In the genomic region with DNA sequence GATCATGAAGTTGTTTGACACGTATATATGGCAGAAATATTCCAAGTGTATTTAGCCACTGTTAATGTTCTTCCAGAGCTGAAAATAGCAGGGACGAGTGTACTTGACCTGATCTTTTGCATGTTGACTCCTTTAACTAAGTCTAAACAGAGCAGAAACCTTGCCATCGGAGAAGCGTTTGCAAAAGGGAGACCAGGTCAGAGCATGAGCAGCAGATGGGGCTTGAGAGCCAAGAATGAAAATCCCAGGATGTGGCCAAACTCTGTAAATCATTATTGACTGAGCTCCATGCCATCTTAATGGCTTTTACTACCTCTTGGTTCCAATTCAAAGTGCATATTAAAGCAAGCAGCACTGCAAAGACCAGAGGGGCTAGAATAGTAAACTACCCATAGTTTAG, we compare ENCODE assay signal across 11 cellular contexts. TPM values are rescaled to one million over a fixed set of nuclear protein-coding genes. Genes with fewer than 3 reads are reported as not detected.
DNase-seq lines count a peak whose midpoint lies in the region; ATAC-seq and TF ChIP-seq lines count a peak whose summit lies in the region.
"Had no signal": no experiment of that assay in that cellular context is flagged by ENCODE, and none has a peak within 500 bp of the region (broad histone marks: within the 10 kb centered on the region; RNA-seq: fewer than 3 reads in every experiment).

No MANE protein-coding gene starts in this region.

- peaks cover 11% of the 10 kb centered on the region for H3K27me3 Mint-ChIP-seq in activated naive CD4-positive, alpha-beta T cell treated with anti-CD3 and anti-CD28 coated beads, Interleukin-2, amount 10 ng/mL, durations not matched to agents 7 days and 5 days

- CTCF ChIA-PET in activated naive CD4-positive, alpha-beta T cell treated with anti-CD3 and anti-CD28 coated beads, Interleukin-2, amount 10 ng/mL, durations not matched to agents 7 days and 5 days (lab: Charles Lee) = no interaction called here

- H3K27me3 ChIP-seq in right lobe of liver = no peaks in the 10 kb centered on the region

- DNase-seq in Ammon's horn (ENCODE audit: low spot score) = peak; percentile 5
- DNase-seq in HT1080 (ENCODE audit: low read depth) = peak; percentile 23
- DNase-seq in amniotic stem cell (lab: John Stamatoyannopoulos, UW) = peak; percentile 43
- peak in 1 of 3 donors; percentile 53 for DNase-seq in right lobe of liver
- DNase-seq in NCI-H1436 (lab: John Stamatoyannopoulos, UW) = no peak
- DNase-seq in central memory CD4-positive, alpha-beta T cell = no peak
- no peak for DNase-seq in activated naive CD4-positive, alpha-beta T cell treated with anti-CD3 and anti-CD28 coated beads, Interleukin-2, amount 10 ng/mL, durations not matched to agents 7 days and 5 days
- DNase-seq in substantia nigra (lab: John Stamatoyannopoulos, UW) = no peak
- DNase-seq: caudate nucleus had no signal

- intact Hi-C loops in right lobe of liver (cut with DNase I) = no loop called here

- H3K4me3 Mint-ChIP-seq in activated naive CD4-positive, alpha-beta T cell treated with anti-CD3 and anti-CD28 coated beads, Interleukin-2, amount 10 ng/mL, durations not matched to agents 7 days and 5 days = no peak overlapping the region
- H3K4me3 Mint-ChIP-seq: T-helper 1 cell treated with Interleukin-12 subunit alpha and Interleukin-12 subunit beta and Interleukin-4 antibody, amounts not matched to agents 30 μg/mL and 1 μg/mL, for 36 hours had no signal

- H3K36me3 ChIP-seq in right lobe of liver = no peaks in the 10 kb centered on the region

- no peak overlapping the region for H3K4me3 ChIP-seq in right lobe of liver

- H3K9me3 ChIP-seq in right lobe of liver = no peaks in the 10 kb centered on the region

- H3K27ac ChIP-seq in right lobe of liver = no peak overlapping the region
- no peak overlapping the region for H3K27ac ChIP-seq in substantia nigra (ENCODE audit: low read depth, low read length, poor library complexity, severe bottlenecking)

- no peaks in the 10 kb centered on the region for H3K4me1 Mint-ChIP-seq in activated naive CD4-positive, alpha-beta T cell treated with anti-CD3 and anti-CD28 coated beads, Interleukin-2, amount 10 ng/mL, durations not matched to agents 7 days and 5 days

- H3K4me1 ChIP-seq in right lobe of liver = peaks cover 0 to 7% (median 0%) of the 10 kb centered on the region in 4 donors

- no peaks in the 10 kb centered on the region for H3K36me3 Mint-ChIP-seq in activated naive CD4-positive, alpha-beta T cell treated with anti-CD3 and anti-CD28 coated beads, Interleukin-2, amount 10 ng/mL, durations not matched to agents 7 days and 5 days

- 12% methylated on average over 4 of the region's 4 CpGs for WGBS in right lobe of liver (ENCODE audit: insufficient coverage, low coverage, low lambda C conversion rate, missing lambda C conversion rate)

- H3K27ac Mint-ChIP-seq in activated naive CD4-positive, alpha-beta T cell treated with anti-CD3 and anti-CD28 coated beads, Interleukin-2, amount 10 ng/mL, durations not matched to agents 7 days and 5 days = no peak overlapping the region
- H3K27ac Mint-ChIP-seq: T-helper 1 cell treated with Interleukin-12 subunit alpha and Interleukin-12 subunit beta and Interleukin-4 antibody, amounts not matched to agents 30 μg/mL and 1 μg/mL, for 36 hours had no signal

- peak; percentile 78 to 94 (median 88) for ATAC-seq in right lobe of liver

- no peaks in the 10 kb centered on the region for H3K9me3 Mint-ChIP-seq in activated naive CD4-positive, alpha-beta T cell treated with anti-CD3 and anti-CD28 coated beads, Interleukin-2, amount 10 ng/mL, durations not matched to agents 7 days and 5 days
- H3K9me3 Mint-ChIP-seq: T-helper 1 cell treated with Interleukin-12 subunit alpha and Interleukin-12 subunit beta and Interleukin-4 antibody, amounts not matched to agents 30 μg/mL and 1 μg/mL, for 36 hours had no signal

- peak; percentile 30 to 51 (median 40) for TF ChIP-seq CTCF in right lobe of liver (IDR thresholded peaks at IDR 0.05)

- TF ChIP-seq POLR2A in right lobe of liver (IDR thresholded peaks at IDR 0.05) = no peak

RNA-seq across cellular contexts. Expression of gene FAM216B, which starts 55.5 kb away (rescaled TPM):
- total RNA-seq in HT1080 (2014; rRNA removed; shearing (Covaris generic)) = not detected in 2 replicates
- not detected in 2 replicates for polyA plus RNA-seq in HT1080 (2015; cell fraction: cytosol; rRNA removed)
- polyA plus RNA-seq in HT1080 (2015; cell fraction: nucleus; rRNA removed) = not detected in 2 replicates
- not detected for total RNA-seq in right lobe of liver
- total RNA-seq: subcutaneous adipose tissue had no signal

Comparison
In these comparisons a context has a peak if more than half of its experiments do, and no peak if none do; other contexts are left out.
1. DNase-seq: peak in Ammon's horn (single experiment), HT1080 (single experiment) and amniotic stem cell (single experiment); none in NCI-H1436 (single experiment), central memory CD4-positive, alpha-beta T cell (single experiment), activated naive CD4-positive, alpha-beta T cell treated with anti-CD3 and anti-CD28 coated beads, Interleukin-2, amount 10 ng/mL, durations not matched to agents 7 days and 5 days (single experiment) and substantia nigra (0 of 49).